8 cellular contexts compared by ENCODE assay signal in genomic region chr6:25053875-25054371, GRCh38.
DNase-seq lines count a peak whose midpoint lies in the region; ATAC-seq and TF ChIP-seq lines count a peak whose summit lies in the region.

No MANE protein-coding gene starts in this region.

- no peaks in the 10 kb centered on the region for H3K9me3 ChIP-seq in CD8-positive, alpha-beta memory T cell (ENCODE audit: low read length)

- H3K9me3 Mint-ChIP-seq in CD8-positive, alpha-beta memory T cell: no peaks in the 10 kb centered on the region
- no peaks in the 10 kb centered on the region for H3K9me3 Mint-ChIP-seq in activated CD4-positive, alpha-beta memory T cell treated with anti-CD3 and anti-CD28 coated beads for 36 hours
- H3K9me3 Mint-ChIP-seq in natural killer cell: peaks cover 0 to 2% of the 10 kb centered on the region in 2 donors

- peaks cover 60% of the 10 kb centered on the region for H3K4me1 ChIP-seq in CD8-positive, alpha-beta memory T cell (ENCODE audit: insufficient read depth, low read length)

- intact Hi-C loops in activated CD4-positive, alpha-beta memory T cell treated with anti-CD3 and anti-CD28 coated beads for 36 hours (cut with micrococcal nuclease): no loop called here
- intact Hi-C loops in natural killer cell (cut with micrococcal nuclease): no loop called here

- CTCF ChIA-PET in CD8-positive, alpha-beta memory T cell (lab: Charles Lee): interaction anchor here (1.2 to 2.1 kb wide), 4 partner anchors 11 to 27 kb away, joined by 3 to 7 read pairs (median 6); no protein-coding TSS in a partner anchor
- CTCF ChIA-PET in activated CD4-positive, alpha-beta memory T cell treated with anti-CD3 and anti-CD28 coated beads for 36 hours (lab: Charles Lee): interaction anchor here (1.1 to 5.1 kb wide), 9 partner anchors 9 to 144 kb away, joined by 3 to 55 read pairs (median 7); no protein-coding TSS in a partner anchor

- POLR2A ChIA-PET in CD8-positive, alpha-beta memory T cell (lab: Charles Lee): interaction anchor here (1.0 kb wide), 1 partner anchor 15 kb away, joined by 3 read pairs; no protein-coding TSS in a partner anchor
- POLR2A ChIA-PET in activated CD4-positive, alpha-beta memory T cell treated with anti-CD3 and anti-CD28 coated beads for 36 hours (lab: Charles Lee): interaction anchor here (1.0 to 1.8 kb wide), 4 partner anchors 12 to 85 kb away, joined by 3 to 9 read pairs (median 6); no protein-coding TSS in a partner anchor

- no peak overlapping the region for H3K27ac ChIP-seq in CD8-positive, alpha-beta memory T cell (ENCODE audit: low read depth, low read length)

- no peak for DNase-seq in CD8-positive, alpha-beta memory T cell
- peak; percentile 50 for DNase-seq in activated CD4-positive, alpha-beta memory T cell treated with anti-CD3 and anti-CD28 coated beads for 36 hours
- DNase-seq in natural killer cell: peak; percentile 30
- no peak for DNase-seq in hypothalamus (lab: John Stamatoyannopoulos, UW)
- DNase-seq in activated CD8-positive, alpha-beta memory T cell treated with anti-CD3 and anti-CD28 coated beads, Interleukin-2, amount 50 U/mL, for 48 hours: no peak
- DNase-seq in iPS-NIHi7 (ENCODE audit: extremely low spot score): no peak

- peak overlapping the region in 7 of 8 donors; percentile 35 to 82 (median 61) for H3K27ac Mint-ChIP-seq in CD8-positive, alpha-beta memory T cell
- peak overlapping the region; percentile 80 for H3K27ac Mint-ChIP-seq in activated CD4-positive, alpha-beta memory T cell treated with anti-CD3 and anti-CD28 coated beads for 36 hours
- peak overlapping the region; percentile 41 to 72 for H3K27ac Mint-ChIP-seq in natural killer cell

- ATAC-seq in GM19351 (IDR thresholded peaks at IDR 0.05; ENCODE audit: unreplicated experiment): peak; percentile 70
- ATAC-seq in HG03196 (IDR thresholded peaks at IDR 0.05; ENCODE audit: unreplicated experiment): peak; percentile 78
- peak; percentile 66 to 80 (median 73) for ATAC-seq in natural killer cell

- peak overlapping the region in 1 of 7 donors; percentile 7 for H3K4me3 Mint-ChIP-seq in CD8-positive, alpha-beta memory T cell
- peak overlapping the region; percentile 9 for H3K4me3 Mint-ChIP-seq in activated CD4-positive, alpha-beta memory T cell treated with anti-CD3 and anti-CD28 coated beads for 36 hours
- peak overlapping the region; percentile 52 for H3K4me3 Mint-ChIP-seq in natural killer cell

- H3K4me1 Mint-ChIP-seq in CD8-positive, alpha-beta memory T cell: peaks cover 75 to 84% (median 79%) of the 10 kb centered on the region in 3 donors
- H3K4me1 Mint-ChIP-seq in activated CD4-positive, alpha-beta memory T cell treated with anti-CD3 and anti-CD28 coated beads for 36 hours (ENCODE audit: low read depth): peaks cover 82% of the 10 kb centered on the region
- H3K4me1 Mint-ChIP-seq in natural killer cell: peaks cover 58 to 66% of the 10 kb centered on the region in 2 donors

- no peak overlapping the region for H3K4me3 ChIP-seq in CD8-positive, alpha-beta memory T cell (ENCODE audit: low read length)

- H3K27me3 ChIP-seq in CD8-positive, alpha-beta memory T cell (ENCODE audit: insufficient read depth, low read length, poor library complexity, severe bottlenecking): no peaks in the 10 kb centered on the region

- no peaks in the 10 kb centered on the region for H3K36me3 ChIP-seq in CD8-positive, alpha-beta memory T cell (ENCODE audit: insufficient read depth, low read length)

- no peak for TF ChIP-seq CTCF in natural killer cell (IDR thresholded peaks at IDR 0.05)

- H3K27me3 Mint-ChIP-seq in CD8-positive, alpha-beta memory T cell: peaks cover 0 to 2% of the 10 kb centered on the region in 2 donors
- H3K27me3 Mint-ChIP-seq in activated CD4-positive, alpha-beta memory T cell treated with anti-CD3 and anti-CD28 coated beads for 36 hours: no peaks in the 10 kb centered on the region
- no peaks in the 10 kb centered on the region for H3K27me3 Mint-ChIP-seq in natural killer cell (ENCODE audit: low read depth in 2 of 2)

- no peaks in the 10 kb centered on the region for H3K36me3 Mint-ChIP-seq in CD8-positive, alpha-beta memory T cell
- no peaks in the 10 kb centered on the region for H3K36me3 Mint-ChIP-seq in activated CD4-positive, alpha-beta memory T cell treated with anti-CD3 and anti-CD28 coated beads for 36 hours
- no peaks in the 10 kb centered on the region for H3K36me3 Mint-ChIP-seq in natural killer cell

Comparison
In these comparisons a context has a peak if more than half of its experiments do, and no peak if none do; other contexts are left out.
1. DNase-seq: peak in activated CD4-positive, alpha-beta memory T cell treated with anti-CD3 and anti-CD28 coated beads for 36 hours (single experiment) and natural killer cell (single experiment); none in CD8-positive, alpha-beta memory T cell (0 of 5), hypothalamus (0 of 51), activated CD8-positive, alpha-beta memory T cell treated with anti-CD3 and anti-CD28 coated beads, Interleukin-2, amount 50 U/mL, for 48 hours (single experiment) and iPS-NIHi7 (single experiment).
2. Peak in every context shown above with its lines, with median percentiles within 50 percentile points of each other: H3K27ac Mint-ChIP-seq and ATAC-seq.